ENCODE assay signal across 29 cellular contexts in the genomic region with DNA sequence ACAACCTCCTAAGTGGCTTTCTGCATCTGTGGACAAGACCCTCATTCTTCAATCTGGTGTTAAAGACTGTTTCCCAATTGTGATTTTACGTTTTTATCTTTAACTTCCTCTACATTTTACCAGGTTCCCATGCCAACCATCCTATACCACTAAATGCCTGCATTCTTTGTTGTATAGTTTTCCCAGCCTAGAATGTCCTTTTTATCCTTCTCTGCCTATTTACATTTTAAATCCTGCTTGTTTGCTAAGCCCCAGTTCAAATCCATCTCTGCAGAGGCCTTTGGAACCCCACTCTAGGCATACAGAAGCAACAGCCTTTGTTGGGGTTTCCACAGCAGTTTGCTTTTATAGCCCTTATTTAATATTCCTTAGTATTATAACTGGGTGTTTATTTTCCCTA.
"Had no signal": no experiment of that assay in that cellular context is flagged by ENCODE, and none has a peak within 500 bp of the region (broad histone marks: within the 10 kb centered on the region; RNA-seq: fewer than 3 reads in every experiment).

No MANE protein-coding gene starts in this region.

- FAIRE-seq: colon, endometrium, endothelial cell of umbilical vein, frontal cortex had no signal

- H3K27me3 Mint-ChIP-seq: dendritic cell treated with granulocyte-macrophage colony-stimulating factor and Interleukin-4, amounts not matched to agents 40 ng/mL and 50 ng/mL, for 4 days; effector memory CD8-positive, alpha-beta T cell had no signal

- H3K4me3 Mint-ChIP-seq: dendritic cell treated with granulocyte-macrophage colony-stimulating factor and Interleukin-4, amounts not matched to agents 40 ng/mL and 50 ng/mL, for 4 days; effector memory CD8-positive, alpha-beta T cell; endodermal cell had no signal

- H3K27ac ChIP-seq: colonic mucosa, coronary artery, dorsolateral prefrontal cortex, epithelial cell of prostate, esophagus muscularis mucosa, esophagus squamous epithelium, foreskin keratinocyte, gastrocnemius medialis, gastroesophageal sphincter, heart left ventricle, heart right ventricle had no signal

- H3K27me3 ChIP-seq: colonic mucosa, dorsolateral prefrontal cortex, esophagus muscularis mucosa, esophagus squamous epithelium, foreskin keratinocyte, gastrocnemius medialis, gastroesophageal sphincter, heart left ventricle, heart right ventricle had no signal

- H3K9me3 ChIP-seq: colonic mucosa, gastrocnemius medialis had no signal

- ATAC-seq: effector memory CD8-positive, alpha-beta T cell; esophagus mucosa; foreskin keratinocyte; gastrocnemius medialis; gastroesophageal sphincter; heart left ventricle; heart right ventricle had no signal

- DNase-seq: colonic mucosa; cortex of kidney; dermis blood vessel endothelial cell; dorsolateral prefrontal cortex; effector CD4-positive, alpha-beta T cell; effector CD8-positive, alpha-beta T cell; effector memory CD4-positive, alpha-beta T cell; effector memory CD8-positive, alpha-beta T cell; endodermal cell; erythroblast; esophagus squamous epithelium; foreskin fibroblast; foreskin keratinocyte; foreskin melanocyte; gastrocnemius medialis; glutamatergic neuron; head of caudate nucleus; heart left ventricle; heart right ventricle had no signal

- H3K36me3 ChIP-seq: colonic mucosa, esophagus muscularis mucosa, esophagus squamous epithelium, gastrocnemius medialis, gastroesophageal sphincter, heart left ventricle, heart right ventricle had no signal

- H3K4me3 ChIP-seq: colonic mucosa, coronary artery, dorsolateral prefrontal cortex, esophagus muscularis mucosa, esophagus squamous epithelium, gastrocnemius medialis, gastroesophageal sphincter, heart left ventricle, heart right ventricle had no signal

- H3K4me1 ChIP-seq: colonic mucosa, esophagus squamous epithelium, foreskin keratinocyte, gastrocnemius medialis, gastroesophageal sphincter, heart left ventricle, heart right ventricle had no signal

- H3K27ac Mint-ChIP-seq: dendritic cell treated with granulocyte-macrophage colony-stimulating factor and Interleukin-4, amounts not matched to agents 40 ng/mL and 50 ng/mL, for 4 days; effector memory CD8-positive, alpha-beta T cell; endodermal cell had no signal
